Comparison of ENCODE assay signal across 8 cellular contexts in the genomic region with DNA sequence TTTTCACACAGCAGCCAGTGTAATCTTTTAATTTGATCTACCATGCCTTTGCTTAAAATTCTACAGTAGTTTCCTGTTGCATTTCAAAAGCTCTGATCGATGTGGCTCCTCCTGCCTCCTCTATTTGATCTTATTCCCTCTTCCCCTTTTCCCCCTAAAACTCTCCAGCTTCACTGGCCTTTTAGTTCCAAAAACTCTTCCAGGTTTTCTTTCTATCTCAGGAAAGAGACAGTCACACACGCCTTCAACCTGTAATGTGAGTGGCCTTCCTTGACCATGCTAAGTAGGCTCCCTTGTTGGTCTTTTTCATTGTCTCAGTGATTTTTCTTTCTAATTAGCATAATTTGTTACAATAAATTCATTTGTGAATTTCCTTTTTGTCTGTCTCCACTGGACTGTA. TPM values are rescaled to one million over a fixed set of nuclear protein-coding genes. Genes with fewer than 3 reads are reported as not detected.
DNase-seq lines count a peak whose midpoint lies in the region; ATAC-seq lines count a peak whose summit lies in the region.

No MANE protein-coding gene starts in this region.

- no peaks in the 10 kb centered on the region for H3K36me3 ChIP-seq in iPS-18a (ENCODE audit: control insufficient read depth, low read depth, low read length)
- no peaks in the 10 kb centered on the region for H3K36me3 ChIP-seq in subcutaneous abdominal adipose tissue (ENCODE audit: control insufficient read depth in 5 of 5, insufficient read depth in 5 of 5, low read length in 5 of 5)

- H3K27me3 Mint-ChIP-seq in activated CD4-positive, alpha-beta T cell treated with anti-CD3 and anti-CD28 coated beads for 36 hours, result peaks cover 25% of the 10 kb centered on the region
- H3K27me3 Mint-ChIP-seq in T-helper 17 cell, result peaks cover 43% of the 10 kb centered on the region

- no peak overlapping the region for H3K27ac Mint-ChIP-seq in activated CD4-positive, alpha-beta T cell treated with anti-CD3 and anti-CD28 coated beads for 36 hours
- no peak overlapping the region for H3K27ac Mint-ChIP-seq in T-helper 17 cell

- H3K36me3 Mint-ChIP-seq in activated CD4-positive, alpha-beta T cell treated with anti-CD3 and anti-CD28 coated beads for 36 hours (ENCODE audit: low read depth), result no peaks in the 10 kb centered on the region
- H3K36me3 Mint-ChIP-seq in T-helper 17 cell (ENCODE audit: low read depth), result no peaks in the 10 kb centered on the region

- no peak for DNase-seq in activated CD4-positive, alpha-beta T cell treated with anti-CD3 and anti-CD28 coated beads for 36 hours
- DNase-seq in activated CD4-positive, alpha-beta T cell treated with anti-CD3 and anti-CD28 coated beads for 4 hours, result no peak
- DNase-seq in T-helper 17 cell, result no peak
- DNase-seq in islet precursor cell, result no peak
- DNase-seq in NCI-H2196 treated with DMSO at 0.1 percent for 48 hours (lab: John Stamatoyannopoulos, UW; ENCODE audit: unreplicated experiment), result no peak

- POLR2A ChIA-PET in activated CD4-positive, alpha-beta T cell treated with anti-CD3 and anti-CD28 coated beads for 36 hours (lab: Charles Lee), result no interaction called here

- peaks cover 7% of the 10 kb centered on the region for H3K9me3 Mint-ChIP-seq in activated CD4-positive, alpha-beta T cell treated with anti-CD3 and anti-CD28 coated beads for 36 hours (ENCODE audit: low read depth)

- intact Hi-C loops in activated CD4-positive, alpha-beta T cell treated with anti-CD3 and anti-CD28 coated beads for 36 hours (cut with DNase I, micrococcal nuclease), result loop anchor here (5.0 to 10.0 kb wide), 4 partner anchors 99 to 559 kb away; partner anchors contain the start of genes MNS1 (in 2 of the 2) and ZNF280D (in 1 of the 2)

- H3K27me3 ChIP-seq in iPS-18a (ENCODE audit: control insufficient read depth, insufficient read depth, low read length) (no peaks in the 10 kb centered on the region), subcutaneous abdominal adipose tissue (ENCODE audit: control insufficient read depth in 5 of 5, insufficient read depth in 4 of 5, low read length in 5 of 5) (no peaks in the 10 kb centered on the region)

- peak overlapping the region; percentile 86 for H3K9ac ChIP-seq in iPS-18a (ENCODE audit: low read length)
- peak overlapping the region in 2 of 5 donors; percentile 66 to 70 for H3K9ac ChIP-seq in subcutaneous abdominal adipose tissue (ENCODE audit: low read length in 5 of 5)

- no peak overlapping the region for H3K27ac ChIP-seq in iPS-18a (ENCODE audit: low read length)
- no peak overlapping the region for H3K27ac ChIP-seq in subcutaneous abdominal adipose tissue (ENCODE audit: low read depth, low read length)

- H3K4me1 ChIP-seq in iPS-18a (ENCODE audit: control insufficient read depth, low read depth, low read length) (peaks cover 13% of the 10 kb centered on the region), subcutaneous abdominal adipose tissue (ENCODE audit: control insufficient read depth in 5 of 5, insufficient read depth in 5 of 5, low read length in 5 of 5) (peaks cover 0 to 19% (median 15%) of the 10 kb centered on the region in 5 donors)

- H3K9me3 ChIP-seq in T-helper 17 cell (ENCODE audit: control insufficient read depth, low read length, poor library complexity, severe bottlenecking) (no peaks in the 10 kb centered on the region), iPS-18a (ENCODE audit: control insufficient read depth, low read depth, low read length) (no peaks in the 10 kb centered on the region), subcutaneous abdominal adipose tissue (ENCODE audit: control insufficient read depth in 5 of 5, low read length in 5 of 5) (peaks cover 0 to 4% (median 3%) of the 10 kb centered on the region in 5 donors)

- H3K4me3 Mint-ChIP-seq in activated CD4-positive, alpha-beta T cell treated with anti-CD3 and anti-CD28 coated beads for 36 hours, result peak overlapping the region; percentile 76
- peak overlapping the region; percentile 91 for H3K4me3 Mint-ChIP-seq in T-helper 17 cell

- no peak for ATAC-seq in activated CD4-positive, alpha-beta T cell treated with anti-CD3 and anti-CD28 coated beads for 36 hours
- ATAC-seq in T-helper 17 cell, result no peak
- ATAC-seq in GM18870 (IDR thresholded peaks at IDR 0.05; ENCODE audit: unreplicated experiment), result no peak

- peaks cover 15% of the 10 kb centered on the region for H3K4me1 Mint-ChIP-seq in activated CD4-positive, alpha-beta T cell treated with anti-CD3 and anti-CD28 coated beads for 36 hours
- peaks cover 14% of the 10 kb centered on the region for H3K4me1 Mint-ChIP-seq in T-helper 17 cell

- CTCF ChIA-PET in activated CD4-positive, alpha-beta T cell treated with anti-CD3 and anti-CD28 coated beads for 36 hours (lab: Charles Lee), result no interaction called here

- H3K4me3 ChIP-seq in iPS-18a (ENCODE audit: low read length) (peak overlapping the region; percentile 100), subcutaneous abdominal adipose tissue (ENCODE audit: low read depth in 1 of 5, low read length in 5 of 5) (peak overlapping the region; percentile 77 to 95 (median 93))

RNA-seq across cellular contexts. Expression of gene TEX9, which starts 1.0 kb away (rescaled TPM):
- 1 to 10 TPM; 1.5 to 1.8 TPM for total RNA-seq in activated CD4-positive, alpha-beta T cell treated with anti-CD3 and anti-CD28 coated beads for 36 hours
- 1 to 10 TPM in 1 of 2 donors, under 1 TPM in 1; 0.42 to 1.5 TPM for total RNA-seq in T-helper 17 cell
